ENCODE assay signal across 8 cellular contexts in the genomic region with DNA sequence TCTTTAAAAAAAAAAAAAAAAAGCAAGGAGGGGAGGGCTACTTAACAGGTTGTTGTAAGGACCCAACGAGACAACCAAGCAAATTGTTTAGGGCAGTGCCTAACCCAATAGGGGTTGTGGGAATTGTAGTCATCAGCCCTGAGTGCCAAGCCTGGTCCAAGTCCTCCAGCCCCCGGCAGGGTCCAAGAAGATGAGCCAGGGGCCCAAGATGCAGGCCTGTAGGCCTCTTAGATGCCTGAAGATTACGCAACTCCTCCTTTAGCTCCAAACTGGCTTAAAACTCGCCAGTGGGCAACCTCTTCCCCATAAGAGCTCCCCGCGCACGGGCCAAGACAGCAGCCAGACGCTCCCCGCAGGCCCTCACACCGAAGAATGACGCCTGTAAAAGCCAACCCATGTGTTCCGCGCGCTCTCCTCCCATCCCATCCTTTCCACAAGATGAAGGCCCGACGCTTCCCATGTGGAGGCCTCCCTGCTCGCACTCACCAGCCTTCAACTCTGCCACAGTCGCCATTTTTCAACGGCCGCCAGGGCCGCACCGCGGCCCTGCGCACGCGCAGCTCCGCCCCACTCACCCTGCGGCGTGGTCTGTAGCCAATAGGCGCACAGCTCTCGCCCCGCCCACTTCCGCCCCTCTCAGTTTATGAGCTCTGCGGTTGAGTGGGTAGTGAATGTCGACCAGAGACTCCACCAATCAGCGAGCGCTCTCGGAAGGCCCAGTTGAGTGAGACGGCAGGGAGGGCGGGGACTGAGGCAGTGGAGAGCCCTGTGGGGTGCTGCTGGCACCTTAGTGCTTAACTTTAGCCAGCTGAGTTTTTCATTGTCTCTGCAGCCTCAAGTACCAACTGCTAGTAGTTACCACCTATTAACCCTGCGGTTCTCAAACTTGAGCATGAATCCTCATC. TPM values are rescaled to one million over a fixed set of nuclear protein-coding genes. Genes with fewer than 3 reads are reported as not detected.
DNase-seq lines count a peak whose midpoint lies in the region; ATAC-seq, FAIRE-seq and TF ChIP-seq lines count a peak whose summit lies in the region.

A gene with protein sequence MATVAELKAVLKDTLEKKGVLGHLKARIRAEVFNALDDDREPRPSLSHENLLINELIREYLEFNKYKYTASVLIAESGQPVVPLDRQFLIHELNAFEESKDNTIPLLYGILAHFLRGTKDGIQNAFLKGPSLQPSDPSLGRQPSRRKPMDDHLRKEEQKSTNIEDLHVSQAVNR (minus strand): TSS at position 532 of the 905 bp plus-strand sequence. CDS start 18 bp downstream, at position 514.

- H3K4me2 ChIP-seq in keratinocyte (ENCODE audit: control insufficient read depth, extremely low read depth, insufficient read depth, low read depth, low read length) = peak within 1 kb of the TSS; percentile 63

- H3K27ac ChIP-seq in keratinocyte (ENCODE audit: control insufficient read depth, insufficient read depth, low read length) = peak within 1 kb of the TSS; percentile 98

- FAIRE-seq in keratinocyte (lab: Jason Lieb, UNC) = peak; percentile 77

- DNase-seq in AG20443 (ENCODE audit: low spot score) (peak; percentile 100), NCI-H446 treated with DMSO at 0.1 percent for 48 hours (lab: John Stamatoyannopoulos, UW) (peak; percentile 92), cerebellar cortex (ENCODE audit: low spot score) (peak; percentile 99), keratinocyte (ENCODE audit: low read depth, low spot score) (peak; percentile 95)
- peak; percentile 100 for DNase-seq in stimulated activated CD4-positive, alpha-beta T cell treated with anti-CD3 and anti-CD28 coated beads, Interleukin-15, amount 100 ng/mL, for 24 hours

- H3K9ac ChIP-seq in keratinocyte (ENCODE audit: control insufficient read depth, extremely low read depth, insufficient read depth, low read length) = peak within 1 kb of the TSS; percentile 100

- H3K4me3 ChIP-seq in keratinocyte (ENCODE audit: control insufficient read depth in 2 of 3, extremely low read depth in 1 of 3, insufficient read depth in 2 of 3, low read depth in 1 of 3, low read length in 3 of 3) = peak within 1 kb of the TSS; percentile 71 to 99 (median 95)

- H3K79me2 ChIP-seq in keratinocyte (ENCODE audit: control insufficient read depth, insufficient read depth, low read length) = peaks cover 48% of the 10 kb centered on the region

- H3K4me1 ChIP-seq in keratinocyte (ENCODE audit: control insufficient read depth, extremely low read depth, insufficient read depth, low read length) = peaks cover 17% of the 10 kb centered on the region

- peak; percentile 97 for ATAC-seq in GM19035 (IDR thresholded peaks at IDR 0.05; ENCODE audit: unreplicated experiment)
- ATAC-seq in HG03354 (IDR thresholded peaks at IDR 0.05; ENCODE audit: poor library complexity, severe bottlenecking, unreplicated experiment) = peak; percentile 98
- ATAC-seq in activated CD4-positive, CD25-positive, alpha-beta regulatory T cell treated with anti-CD3 and anti-CD28 coated beads, Interleukin-2, amount 50 U/mL, for 24 hours = peak; percentile 99 to 100

- H3K27me3 ChIP-seq in keratinocyte (ENCODE audit: control insufficient read depth, extremely low read depth, insufficient read depth, low read length) = no peaks in the 10 kb centered on the region

- dilution Hi-C loops in keratinocyte (cut with MboI; ENCODE audit: extremely low pct_ligation_motif_present, low sequenced_read_pairs) = loop anchor here (25.0 kb wide), 1 partner anchor 99 kb away; no protein-coding TSS in a partner anchor

- H3K36me3 ChIP-seq in keratinocyte (ENCODE audit: control insufficient read depth in 2 of 2, extremely low read depth in 1 of 2, insufficient read depth in 2 of 2, low read length in 2 of 2) = peaks cover 0 to 6% of the 10 kb centered on the region in 2 experiments

- peak in 1 of 3 experiments; percentile 19 for TF ChIP-seq CTCF in keratinocyte (optimal IDR thresholded peaks at IDR 0.05 in 1 of 3, IDR thresholded peaks at IDR 0.05 in 1 of 3, conservative IDR thresholded peaks at IDR 0.05 in 1 of 3; ENCODE audit: extremely low read depth in 1 of 3, insufficient read depth in 2 of 3, low read length in 3 of 3)

- no peaks in the 10 kb centered on the region for H3K9me3 ChIP-seq in keratinocyte (ENCODE audit: control insufficient read depth, low read depth, low read length)

- H2AFZ ChIP-seq in keratinocyte (ENCODE audit: control insufficient read depth, low read length) = peak within 1 kb of the TSS; percentile 90

- H3K9me1 ChIP-seq in keratinocyte (ENCODE audit: control insufficient read depth, extremely low read depth, insufficient read depth, low read length) = no peaks in the 10 kb centered on the region

- H4K20me1 ChIP-seq in keratinocyte (ENCODE audit: control insufficient read depth, extremely low read depth, insufficient read depth, low read length) = no peaks in the 10 kb centered on the region

RNA-seq across cellular contexts. Expression of the gene that starts here (rescaled TPM):
- polyA plus RNA-seq in keratinocyte = 23.9 to 44.1 TPM (median 27.1 TPM) in 3 replicates
- polyA plus RNA-seq in keratinocyte (2011; ENCODE audit: low read depth) = 24.4 TPM
- polyA plus RNA-seq in keratinocyte (2011; cell fraction: cytosol; rRNA removed) = 18.3 and 50.2 TPM in 2 replicates
- 14.6 and 16.4 TPM in 2 replicates for polyA plus RNA-seq in keratinocyte (2011; cell fraction: nucleus; rRNA removed)
- polyA plus RNA-seq in keratinocyte (2012; ENCODE audit: low replicate concordance) = 24.3 and 29.9 TPM in 2 replicates
- 4.0 to 25.6 TPM (median 6.9 TPM) in 3 replicates for polyA minus RNA-seq in keratinocyte
- polyA minus RNA-seq in keratinocyte (2011; cell fraction: cytosol; rRNA and poly(A)+ RNA removed) = 15.3 TPM
- polyA minus RNA-seq in keratinocyte (2011; cell fraction: nucleus; rRNA and poly(A)+ RNA removed) = 3.8 and 8.1 TPM in 2 replicates

Comparison
In these comparisons a context has a peak if more than half of its experiments do, and no peak if none do; other contexts are left out.
1. Peak in every context shown above with its lines: DNase-seq, ATAC-seq, H3K4me3 ChIP-seq and H3K27ac ChIP-seq.